In the genomic region with DNA sequence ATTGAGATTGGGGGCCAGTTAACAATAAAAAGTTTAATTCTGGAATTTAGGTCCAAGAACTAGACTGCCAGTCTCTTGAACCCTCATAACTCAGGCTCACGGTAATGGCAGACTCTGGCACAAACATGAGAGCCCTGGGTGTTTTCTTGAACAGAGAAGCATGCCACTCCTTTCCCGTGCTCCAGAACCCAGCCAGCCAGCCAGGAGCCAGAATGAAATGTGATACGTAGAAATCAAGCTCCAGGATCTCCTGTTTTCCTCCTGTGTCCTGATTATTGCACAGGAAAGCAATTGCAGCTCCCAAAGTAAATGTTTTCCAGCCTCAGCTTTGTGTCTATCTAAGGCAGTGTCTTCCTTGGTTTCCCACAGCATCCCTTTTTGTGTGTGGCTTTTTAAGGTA, we compare ENCODE assay signal across 18 cellular contexts. TPM values are rescaled to one million over a fixed set of nuclear protein-coding genes. Genes with fewer than 3 reads are reported as not detected.
DNase-seq lines count a peak whose midpoint lies in the region; ATAC-seq and TF ChIP-seq lines count a peak whose summit lies in the region.
"Had no signal": no experiment of that assay in that cellular context is flagged by ENCODE, and none has a peak within 500 bp of the region (broad histone marks: within the 10 kb centered on the region; RNA-seq: fewer than 3 reads in every experiment).

No MANE protein-coding gene starts in this region.

- TF ChIP-seq POLR2A in uterus (IDR thresholded peaks at IDR 0.05), result no peak

- H3K27me3 ChIP-seq in neural progenitor cell (no peaks in the 10 kb centered on the region), uterus (no peaks in the 10 kb centered on the region)
- H3K27me3 ChIP-seq: ascending aorta, MG63, vagina had no signal

- no peak for TF ChIP-seq CTCF in neural progenitor cell (IDR thresholded peaks at IDR 0.05)
- TF ChIP-seq CTCF in uterus (IDR thresholded peaks at IDR 0.05), result no peak

- H3K27ac ChIP-seq in neural progenitor cell (no peak overlapping the region), uterus (no peak overlapping the region)
- H3K27ac ChIP-seq: A549, vagina had no signal

- no peak overlapping the region for H2AFZ ChIP-seq in neural progenitor cell (replicated peaks)

- peak overlapping the region; percentile 25 for H3K27ac Mint-ChIP-seq in neural progenitor cell
- H3K27ac Mint-ChIP-seq: activated CD4-positive, alpha-beta memory T cell treated with anti-CD3 and anti-CD28 coated beads, Interleukin-2, amount 10 ng/mL, durations not matched to agents 7 days and 5 days; CD4-positive, alpha-beta T cell had no signal

- H3K36me3 ChIP-seq in neural progenitor cell (no peaks in the 10 kb centered on the region), uterus (no peaks in the 10 kb centered on the region)
- H3K36me3 ChIP-seq: ascending aorta, MG63 had no signal

- H3K36me3 Mint-ChIP-seq in neural progenitor cell, result no peaks in the 10 kb centered on the region

- intact Hi-C loops in uterus (cut with DNase I; ENCODE audit: low total_unique reads), result no loop called here

- H3K79me2 ChIP-seq in neural progenitor cell (ENCODE audit: low read depth), result no peaks in the 10 kb centered on the region

- no peak overlapping the region for H3K4me3 Mint-ChIP-seq in neural progenitor cell
- H3K4me3 Mint-ChIP-seq: activated CD4-positive, alpha-beta memory T cell treated with anti-CD3 and anti-CD28 coated beads, Interleukin-2, amount 10 ng/mL, durations not matched to agents 7 days and 5 days; CD4-positive, alpha-beta T cell had no signal

- no peaks in the 10 kb centered on the region for H3K4me1 ChIP-seq in neural progenitor cell
- no peaks in the 10 kb centered on the region for H3K4me1 ChIP-seq in uterus
- H3K4me1 ChIP-seq: A549, ascending aorta, vagina had no signal

- H3K4me1 Mint-ChIP-seq in neural progenitor cell, result no peaks in the 10 kb centered on the region
- H3K4me1 Mint-ChIP-seq: activated CD4-positive, alpha-beta memory T cell treated with anti-CD3 and anti-CD28 coated beads, Interleukin-2, amount 10 ng/mL, durations not matched to agents 7 days and 5 days had no signal

- H4K20me1 ChIP-seq in neural progenitor cell (ENCODE audit: low read depth), result no peaks in the 10 kb centered on the region

- H3K9me3 Mint-ChIP-seq in neural progenitor cell, result no peaks in the 10 kb centered on the region
- H3K9me3 Mint-ChIP-seq: CD4-positive, alpha-beta T cell had no signal

- no peak overlapping the region for H3K4me2 ChIP-seq in neural progenitor cell
- H3K4me2 ChIP-seq: A549 had no signal

- DNase-seq in NCI-H345 (lab: John Stamatoyannopoulos, UW), result peak; percentile 3
- DNase-seq in NCI-H345 treated with DMSO at 0.1 percent for 48 hours (lab: John Stamatoyannopoulos, UW; ENCODE audit: unreplicated experiment), result no peak
- peak; percentile 29 for DNase-seq in NCI-H1694 (lab: John Stamatoyannopoulos, UW)
- DNase-seq in NCI-H774 (lab: John Stamatoyannopoulos, UW), result peak; percentile 34
- no peak for DNase-seq in neural progenitor cell (ENCODE audit: low spot score)
- DNase-seq in T1000 (lab: John Stamatoyannopoulos, UW), result no peak
- DNase-seq in uterus, result no peak
- DNase-seq: activated CD4-positive, alpha-beta memory T cell treated with anti-CD3 and anti-CD28 coated beads, Interleukin-2, amount 10 ng/mL, durations not matched to agents 7 days and 5 days; activated effector memory CD4-positive, alpha-beta T cell treated with anti-CD3 and anti-CD28 coated beads, Interleukin-2, amount 50 U/mL, for 16 hours; CD4-positive, alpha-beta T cell; foreskin fibroblast; MG63; SHP77 treated with DMSO at 0.1 percent for 48 hours; stimulated activated naive CD4-positive, alpha-beta T cell treated with Interleukin-2 at 50 U/mL for 16 hours had no signal

- H3K4me3 ChIP-seq in neural progenitor cell (no peak overlapping the region), uterus (no peak overlapping the region)
- H3K4me3 ChIP-seq: A549, ascending aorta, MG63, vagina had no signal

- no peak overlapping the region for H3K9ac ChIP-seq in neural progenitor cell

- no peaks in the 10 kb centered on the region for H3F3A ChIP-seq in neural progenitor cell (ENCODE audit: low read depth)

- H3K27me3 Mint-ChIP-seq in neural progenitor cell (ENCODE audit: insufficient read depth, low read depth), result no peaks in the 10 kb centered on the region
- H3K27me3 Mint-ChIP-seq: activated CD4-positive, alpha-beta memory T cell treated with anti-CD3 and anti-CD28 coated beads, Interleukin-2, amount 10 ng/mL, durations not matched to agents 7 days and 5 days; CD4-positive, alpha-beta T cell had no signal

- H3K9me3 ChIP-seq in neural progenitor cell (ENCODE audit: low read depth), result no peaks in the 10 kb centered on the region
- H3K9me3 ChIP-seq in uterus, result no peaks in the 10 kb centered on the region
- H3K9me3 ChIP-seq: A549, ascending aorta, MG63, vagina had no signal

- ATAC-seq in GM19351 (IDR thresholded peaks at IDR 0.05; ENCODE audit: unreplicated experiment), result no peak
- ATAC-seq: A549 had no signal

RNA-seq across cellular contexts. Expression of a gene that starts 46.2 kb away (rescaled TPM):
- total RNA-seq in neural progenitor cell (ENCODE audit: low replicate concordance) (60.0 and 90.4 TPM in 2 replicates), uterus (10 to 100 TPM; 31.8 to 68.7 (median 43.4) TPM)

Comparison
In these comparisons a context has a peak if more than half of its experiments do, and no peak if none do; other contexts are left out.
1. DNase-seq: peak in NCI-H345 (single experiment), NCI-H1694 (single experiment) and NCI-H774 (single experiment); none in NCI-H345 treated with DMSO at 0.1 percent for 48 hours (single experiment), neural progenitor cell (single experiment), T1000 (single experiment) and uterus (0 of 2).